1 cellular context compared by ENCODE assay signal in the genomic region with DNA sequence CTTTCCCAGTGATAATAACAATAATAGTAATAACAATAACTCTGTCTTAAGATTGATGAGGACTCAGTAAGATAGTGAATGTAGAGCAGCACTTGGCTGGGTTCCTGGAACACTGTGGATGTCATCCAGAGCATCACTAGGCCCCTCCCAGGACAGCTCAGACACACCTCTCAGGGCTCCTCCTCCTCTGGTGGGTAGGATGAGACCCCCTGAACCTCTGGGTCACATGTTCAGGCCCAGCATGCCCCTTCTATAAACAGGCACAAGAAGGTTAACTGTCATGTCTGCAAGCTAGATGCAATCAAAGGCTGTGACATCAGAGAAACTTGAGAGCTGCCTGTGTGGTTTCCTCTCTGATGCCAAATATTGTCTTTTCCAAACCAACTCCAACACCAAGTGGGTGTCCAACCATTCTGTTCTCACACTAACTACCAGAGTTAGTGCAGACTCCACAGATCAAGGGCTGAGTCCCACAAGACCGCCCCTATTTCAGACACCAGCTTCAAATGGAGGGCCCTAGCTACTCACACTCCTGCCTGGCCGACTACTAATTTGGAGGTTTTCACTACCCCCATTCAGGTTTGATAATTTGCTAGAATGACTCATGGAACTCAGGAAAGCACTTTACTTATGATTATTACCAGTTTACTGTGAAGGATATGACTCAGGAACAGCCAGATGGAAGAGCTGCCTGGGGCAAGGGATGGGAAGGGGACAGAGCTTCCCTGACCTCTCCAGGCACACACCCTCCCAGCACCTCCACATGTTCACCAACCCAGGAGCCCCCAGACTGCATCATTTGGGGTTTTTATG.
TF ChIP-seq lines count a peak whose summit lies in the region.

No MANE protein-coding gene starts in this region.

TF ChIP-seq in A549, 52 proteins besides CTCF, POLR2A, EP300 and RAD21 (continued from another document):
- TF ChIP-seq GATA3 (IDR thresholded peaks at IDR 0.05; ENCODE audit: borderline replicate concordance) (peak; percentile 79), ESRRA (IDR thresholded peaks at IDR 0.05; ENCODE audit: borderline replicate concordance, low read length) (no peak), NR3C1 (IDR thresholded peaks at IDR 0.05) (no peak), JUNB (IDR thresholded peaks at IDR 0.05) (peak; percentile 94), HOXB5 (CRISPR knock-in tag; IDR thresholded peaks at IDR 0.05) (no peak), PHF8 (IDR thresholded peaks at IDR 0.05; ENCODE audit: borderline replicate concordance, low read depth) (no peak), FOSL2 (IDR thresholded peaks at IDR 0.05) (peak; percentile 91), FOSL2 (CRISPR knock-in tag; IDR thresholded peaks at IDR 0.05) (peak; percentile 92), PBX3 (IDR thresholded peaks at IDR 0.05) (0 out of 2 replicates have a peak, but pooled peaks have one; percentile 8), MYC (IDR thresholded peaks at IDR 0.05; ENCODE audit: borderline replicate concordance, low read length) (no peak), CBX2 (IDR thresholded peaks at IDR 0.05; ENCODE audit: borderline replicate concordance, low read depth) (no peak), SMC3 (IDR thresholded peaks at IDR 0.05) (peak; percentile 35; the same call in 1 of the 3 replicates), JUN (IDR thresholded peaks at IDR 0.05) (peak; percentile 55 to 76; a peak in 4 of 5 replicates), ZFP36 (IDR thresholded peaks at IDR 0.05; ENCODE audit: borderline replicate concordance, partially characterized antibody) (no peak), EHF (CRISPR knock-in tag; IDR thresholded peaks at IDR 0.05) (no peak)
- TF ChIP-seq, protein P1, sequence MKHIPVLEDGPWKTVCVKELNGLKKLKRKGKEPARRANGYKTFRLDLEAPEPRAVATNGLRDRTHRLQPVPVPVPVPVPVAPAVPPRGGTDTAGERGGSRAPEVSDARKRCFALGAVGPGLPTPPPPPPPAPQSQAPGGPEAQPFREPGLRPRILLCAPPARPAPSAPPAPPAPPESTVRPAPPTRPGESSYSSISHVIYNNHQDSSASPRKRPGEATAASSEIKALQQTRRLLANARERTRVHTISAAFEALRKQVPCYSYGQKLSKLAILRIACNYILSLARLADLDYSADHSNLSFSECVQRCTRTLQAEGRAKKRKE (CRISPR knock-in tag; IDR thresholded peaks at IDR 0.05; ENCODE audit: low read depth): no peak
- TF ChIP-seq, protein P2, sequence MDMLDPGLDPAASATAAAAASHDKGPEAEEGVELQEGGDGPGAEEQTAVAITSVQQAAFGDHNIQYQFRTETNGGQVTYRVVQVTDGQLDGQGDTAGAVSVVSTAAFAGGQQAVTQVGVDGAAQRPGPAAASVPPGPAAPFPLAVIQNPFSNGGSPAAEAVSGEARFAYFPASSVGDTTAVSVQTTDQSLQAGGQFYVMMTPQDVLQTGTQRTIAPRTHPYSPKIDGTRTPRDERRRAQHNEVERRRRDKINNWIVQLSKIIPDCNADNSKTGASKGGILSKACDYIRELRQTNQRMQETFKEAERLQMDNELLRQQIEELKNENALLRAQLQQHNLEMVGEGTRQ (IDR thresholded peaks at IDR 0.05): peak; percentile 47
